ENCODE assay signal across 11 cellular contexts in the genomic region with DNA sequence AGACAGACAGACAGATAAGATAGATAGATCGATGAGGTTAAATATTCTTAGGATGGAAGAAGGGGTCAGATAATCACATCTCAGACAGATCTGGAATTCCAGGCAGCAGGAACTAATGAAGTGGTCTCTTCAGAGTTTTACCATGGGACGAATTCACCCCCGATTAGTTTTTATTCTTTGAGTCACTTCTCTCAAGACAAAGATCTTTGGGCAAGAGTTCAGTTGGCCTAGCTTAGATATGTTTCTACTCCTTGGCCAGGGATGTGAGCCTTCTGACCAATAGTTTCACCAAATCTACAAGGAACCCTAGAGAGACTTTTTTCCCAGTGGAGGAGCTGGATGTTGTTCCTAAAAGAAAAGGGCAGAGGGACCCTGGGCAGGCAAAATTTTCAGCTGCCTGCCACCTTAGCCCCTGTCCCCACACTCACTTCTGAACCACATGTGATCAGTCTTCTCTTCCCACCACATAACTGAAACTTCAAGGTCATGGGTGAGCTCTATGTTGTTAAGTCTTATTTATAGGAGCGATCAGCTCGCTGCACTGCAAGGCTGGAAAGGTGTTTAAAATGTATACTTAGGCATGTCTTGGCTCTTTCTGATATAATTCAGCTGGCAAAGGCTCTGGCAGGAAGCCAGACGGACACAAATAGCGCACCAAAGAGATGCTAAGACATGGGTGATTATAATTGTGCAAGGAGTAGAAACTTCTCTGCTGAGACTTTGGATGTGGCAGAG.
DNase-seq lines count a peak whose midpoint lies in the region; ATAC-seq and TF ChIP-seq lines count a peak whose summit lies in the region.
"Had no signal": no experiment of that assay in that cellular context is flagged by ENCODE, and none has a peak within 500 bp of the region (broad histone marks: within the 10 kb centered on the region; RNA-seq: fewer than 3 reads in every experiment).

No MANE protein-coding gene starts in this region.

- no peaks in the 10 kb centered on the region for H3K9me3 ChIP-seq in tibial artery
- H3K9me3 ChIP-seq: ovary had no signal

- H3K4me1 Mint-ChIP-seq in stimulated activated memory B cell treated with anti-CD40 and anti-IgM and Interleukin-4, amounts not matched to agents 10 μg/mL and 1 μg/mL and 100 μg/mL, for 72 hours, result peaks cover 41% of the 10 kb centered on the region

- H3K4me3 ChIP-seq in fibroblast of mammary gland (ENCODE audit: control insufficient read depth, low read depth, low read length) (no peak overlapping the region), tibial artery (no peak overlapping the region)
- H3K4me3 ChIP-seq: ovary had no signal

- intact Hi-C loops in tibial artery (cut with DNase I; ENCODE audit: low total_unique reads), result no loop called here

- H3K27ac Mint-ChIP-seq in stimulated activated memory B cell treated with anti-CD40 and anti-IgM and Interleukin-4, amounts not matched to agents 10 μg/mL and 1 μg/mL and 100 μg/mL, for 72 hours, result no peak overlapping the region
- H3K27ac Mint-ChIP-seq: activated CD4-positive, alpha-beta T cell treated with anti-CD3 and anti-CD28 coated beads for 36 hours had no signal

- H3K4me1 ChIP-seq in tibial artery, result peaks cover 0 to 47% (median 16%) of the 10 kb centered on the region in 4 donors

- no peak overlapping the region for H3K4me3 Mint-ChIP-seq in stimulated activated memory B cell treated with anti-CD40 and anti-IgM and Interleukin-4, amounts not matched to agents 10 μg/mL and 1 μg/mL and 100 μg/mL, for 72 hours
- H3K4me3 Mint-ChIP-seq: activated CD4-positive, alpha-beta T cell treated with anti-CD3 and anti-CD28 coated beads for 36 hours had no signal

- no peak for TF ChIP-seq CTCF in fibroblast of mammary gland (conservative IDR thresholded peaks at IDR 0.05; ENCODE audit: control insufficient read depth, insufficient read depth, low read depth, low read length)
- no peak for TF ChIP-seq CTCF in tibial artery (IDR thresholded peaks at IDR 0.05)

- peak; percentile 30 for ATAC-seq in HG03571 (IDR thresholded peaks at IDR 0.05; ENCODE audit: unreplicated experiment)
- ATAC-seq in stimulated activated memory B cell treated with anti-CD40 and anti-IgM and Interleukin-4, amounts not matched to agents 10 μg/mL and 1 μg/mL and 100 μg/mL, for 72 hours, result no peak
- ATAC-seq: activated CD4-positive, alpha-beta T cell treated with anti-CD3 and anti-CD28 coated beads for 36 hours had no signal

- H3K36me3 Mint-ChIP-seq in stimulated activated memory B cell treated with anti-CD40 and anti-IgM and Interleukin-4, amounts not matched to agents 10 μg/mL and 1 μg/mL and 100 μg/mL, for 72 hours, result no peaks in the 10 kb centered on the region

- H3K27me3 Mint-ChIP-seq in stimulated activated memory B cell treated with anti-CD40 and anti-IgM and Interleukin-4, amounts not matched to agents 10 μg/mL and 1 μg/mL and 100 μg/mL, for 72 hours, result no peaks in the 10 kb centered on the region
- H3K27me3 Mint-ChIP-seq: activated CD4-positive, alpha-beta T cell treated with anti-CD3 and anti-CD28 coated beads for 36 hours had no signal

- no peaks in the 10 kb centered on the region for H3K27me3 ChIP-seq in tibial artery
- H3K27me3 ChIP-seq: ovary had no signal

- H3K9me3 Mint-ChIP-seq in stimulated activated memory B cell treated with anti-CD40 and anti-IgM and Interleukin-4, amounts not matched to agents 10 μg/mL and 1 μg/mL and 100 μg/mL, for 72 hours, result no peaks in the 10 kb centered on the region

- DNase-seq in activated CD8-positive, alpha-beta memory T cell treated with anti-CD3 and anti-CD28 coated beads for 24 hours, result peak; percentile 24
- DNase-seq in activated CD8-positive, alpha-beta memory T cell treated with anti-CD3 and anti-CD28 coated beads, Interleukin-2, amount 50 U/mL, for 4 hours, result no peak
- DNase-seq in fibroblast of mammary gland (ENCODE audit: low read depth) (peak; percentile 39), tibial artery (no peak), activated gamma-delta T cell (lab: John Stamatoyannopoulos, UW) (no peak)
- DNase-seq in activated naive CD4-positive, alpha-beta T cell (lab: John Stamatoyannopoulos, UW), result no peak
- DNase-seq: activated CD4-positive, alpha-beta T cell treated with anti-CD3 and anti-CD28 coated beads for 36 hours; NCI-H345; ovary had no signal

- peak overlapping the region; percentile 38 to 53 for H3K27ac ChIP-seq in tibial artery
- H3K27ac ChIP-seq: ovary had no signal

- H3K36me3 ChIP-seq in tibial artery, result no peaks in the 10 kb centered on the region
- H3K36me3 ChIP-seq: ovary had no signal

Comparison
In these comparisons a context has a peak if more than half of its experiments do, and no peak if none do; other contexts are left out.
1. DNase-seq: peak in activated CD8-positive, alpha-beta memory T cell treated with anti-CD3 and anti-CD28 coated beads for 24 hours (single experiment) and fibroblast of mammary gland (single experiment); none in activated CD8-positive, alpha-beta memory T cell treated with anti-CD3 and anti-CD28 coated beads, Interleukin-2, amount 50 U/mL, for 4 hours (single experiment), tibial artery (0 of 2), activated gamma-delta T cell (single experiment) and activated naive CD4-positive, alpha-beta T cell (0 of 4).